In the genomic region with DNA sequence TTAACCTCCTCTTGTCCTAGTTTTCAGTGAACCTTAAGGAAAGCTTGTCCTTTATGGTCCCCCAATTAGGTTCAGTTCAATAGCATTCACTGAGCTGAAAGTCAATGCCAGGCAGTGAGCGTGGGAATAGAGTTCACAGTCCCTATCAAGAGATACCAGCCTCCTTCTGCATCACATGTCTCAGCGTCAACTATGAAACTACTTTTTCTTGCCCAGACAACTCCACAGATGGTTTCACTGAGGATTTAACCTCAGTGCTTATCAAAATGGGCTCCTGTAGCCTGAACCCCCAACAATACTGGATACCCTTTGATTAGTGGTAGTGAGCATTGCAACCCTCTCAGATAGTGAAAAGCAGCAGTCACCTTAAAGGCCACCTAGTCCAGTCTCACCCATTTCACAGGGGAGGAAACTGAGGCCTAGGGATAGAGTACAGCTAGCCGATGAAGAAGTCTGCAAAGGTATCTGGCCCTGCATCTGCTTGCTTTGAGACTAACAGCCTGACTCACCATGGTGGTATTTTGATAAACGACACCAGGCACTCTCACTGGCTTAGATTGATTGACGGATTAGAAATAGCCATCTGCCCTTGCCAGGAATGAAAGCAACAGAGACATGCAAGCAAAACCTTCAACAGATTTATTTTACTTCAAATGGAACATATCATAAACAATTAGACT, we compare ENCODE assay signal across 1 cellular context.
TF ChIP-seq lines count a peak whose summit lies in the region.

No MANE protein-coding gene starts in this region.

TF ChIP-seq in GM23338, 12 proteins besides CTCF, POLR2A, EP300 and RAD21:
- TF ChIP-seq, protein P1, sequence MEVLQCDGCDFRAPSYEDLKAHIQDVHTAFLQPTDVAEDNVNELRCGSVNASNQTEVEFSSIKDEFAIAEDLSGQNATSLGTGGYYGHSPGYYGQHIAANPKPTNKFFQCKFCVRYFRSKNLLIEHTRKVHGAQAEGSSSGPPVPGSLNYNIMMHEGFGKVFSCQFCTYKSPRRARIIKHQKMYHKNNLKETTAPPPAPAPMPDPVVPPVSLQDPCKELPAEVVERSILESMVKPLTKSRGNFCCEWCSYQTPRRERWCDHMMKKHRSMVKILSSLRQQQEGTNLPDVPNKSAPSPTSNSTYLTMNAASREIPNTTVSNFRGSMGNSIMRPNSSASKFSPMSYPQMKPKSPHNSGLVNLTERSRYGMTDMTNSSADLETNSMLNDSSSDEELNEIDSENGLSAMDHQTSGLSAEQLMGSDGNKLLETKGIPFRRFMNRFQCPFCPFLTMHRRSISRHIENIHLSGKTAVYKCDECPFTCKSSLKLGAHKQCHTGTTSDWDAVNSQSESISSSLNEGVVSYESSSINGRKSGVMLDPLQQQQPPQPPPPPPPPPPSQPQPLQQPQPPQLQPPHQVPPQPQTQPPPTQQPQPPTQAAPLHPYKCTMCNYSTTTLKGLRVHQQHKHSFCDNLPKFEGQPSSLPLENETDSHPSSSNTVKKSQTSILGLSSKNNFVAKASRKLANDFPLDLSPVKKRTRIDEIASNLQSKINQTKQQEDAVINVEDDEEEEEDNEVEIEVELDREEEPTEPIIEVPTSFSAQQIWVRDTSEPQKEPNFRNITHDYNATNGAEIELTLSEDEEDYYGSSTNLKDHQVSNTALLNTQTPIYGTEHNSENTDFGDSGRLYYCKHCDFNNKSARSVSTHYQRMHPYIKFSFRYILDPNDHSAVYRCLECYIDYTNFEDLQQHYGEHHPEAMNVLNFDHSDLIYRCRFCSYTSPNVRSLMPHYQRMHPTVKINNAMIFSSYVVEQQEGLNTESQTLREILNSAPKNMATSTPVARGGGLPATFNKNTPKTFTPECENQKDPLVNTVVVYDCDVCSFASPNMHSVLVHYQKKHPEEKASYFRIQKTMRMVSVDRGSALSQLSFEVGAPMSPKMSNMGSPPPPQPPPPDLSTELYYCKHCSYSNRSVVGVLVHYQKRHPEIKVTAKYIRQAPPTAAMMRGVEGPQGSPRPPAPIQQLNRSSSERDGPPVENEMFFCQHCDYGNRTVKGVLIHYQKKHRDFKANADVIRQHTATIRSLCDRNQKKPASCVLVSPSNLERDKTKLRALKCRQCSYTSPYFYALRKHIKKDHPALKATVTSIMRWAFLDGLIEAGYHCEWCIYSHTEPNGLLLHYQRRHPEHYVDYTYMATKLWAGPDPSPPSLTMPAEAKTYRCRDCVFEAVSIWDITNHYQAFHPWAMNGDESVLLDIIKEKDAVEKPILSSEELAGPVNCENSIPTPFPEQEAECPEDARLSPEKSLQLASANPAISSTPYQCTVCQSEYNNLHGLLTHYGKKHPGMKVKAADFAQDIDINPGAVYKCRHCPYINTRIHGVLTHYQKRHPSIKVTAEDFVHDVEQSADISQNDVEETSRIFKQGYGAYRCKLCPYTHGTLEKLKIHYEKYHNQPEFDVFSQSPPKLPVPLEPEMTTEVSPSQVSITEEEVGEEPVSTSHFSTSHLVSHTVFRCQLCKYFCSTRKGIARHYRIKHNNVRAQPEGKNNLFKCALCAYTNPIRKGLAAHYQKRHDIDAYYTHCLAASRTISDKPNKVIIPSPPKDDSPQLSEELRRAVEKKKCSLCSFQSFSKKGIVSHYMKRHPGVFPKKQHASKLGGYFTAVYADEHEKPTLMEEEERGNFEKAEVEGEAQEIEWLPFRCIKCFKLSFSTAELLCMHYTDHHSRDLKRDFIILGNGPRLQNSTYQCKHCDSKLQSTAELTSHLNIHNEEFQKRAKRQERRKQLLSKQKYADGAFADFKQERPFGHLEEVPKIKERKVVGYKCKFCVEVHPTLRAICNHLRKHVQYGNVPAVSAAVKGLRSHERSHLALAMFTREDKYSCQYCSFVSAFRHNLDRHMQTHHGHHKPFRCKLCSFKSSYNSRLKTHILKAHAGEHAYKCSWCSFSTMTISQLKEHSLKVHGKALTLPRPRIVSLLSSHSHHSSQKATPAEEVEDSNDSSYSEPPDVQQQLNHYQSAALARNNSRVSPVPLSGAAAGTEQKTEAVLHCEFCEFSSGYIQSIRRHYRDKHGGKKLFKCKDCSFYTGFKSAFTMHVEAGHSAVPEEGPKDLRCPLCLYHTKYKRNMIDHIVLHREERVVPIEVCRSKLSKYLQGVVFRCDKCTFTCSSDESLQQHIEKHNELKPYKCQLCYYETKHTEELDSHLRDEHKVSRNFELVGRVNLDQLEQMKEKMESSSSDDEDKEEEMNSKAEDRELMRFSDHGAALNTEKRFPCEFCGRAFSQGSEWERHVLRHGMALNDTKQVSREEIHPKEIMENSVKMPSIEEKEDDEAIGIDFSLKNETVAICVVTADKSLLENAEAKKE (CRISPR knock-in tag; IDR thresholded peaks at IDR 0.05), result no peak
- no peak for TF ChIP-seq ETS1 (IDR thresholded peaks at IDR 0.05)
- TF ChIP-seq POLR2AphosphoS5 (IDR thresholded peaks at IDR 0.05; ENCODE audit: low read depth), result no peak
- TF ChIP-seq CREB1 (CRISPR knock-in tag; IDR thresholded peaks at IDR 0.05; ENCODE audit: low read depth), result no peak
- no peak for TF ChIP-seq NANOG (IDR thresholded peaks at IDR 0.05; ENCODE audit: borderline replicate concordance)
- TF ChIP-seq JUNB (IDR thresholded peaks at IDR 0.05; ENCODE audit: unreplicated experiment), result no peak
- TF ChIP-seq ZNF114 (CRISPR knock-in tag; IDR thresholded peaks at IDR 0.05), result no peak
- no peak for TF ChIP-seq EZH2phosphoT487 (IDR thresholded peaks at IDR 0.05; ENCODE audit: unreplicated experiment)
- no peak for TF ChIP-seq EZH2 (IDR thresholded peaks at IDR 0.05; ENCODE audit: low read depth, unreplicated experiment)
- TF ChIP-seq STAT1 (IDR thresholded peaks at IDR 0.05; ENCODE audit: unreplicated experiment), result no peak
- no peak for TF ChIP-seq ZNF331 (CRISPR knock-in tag; IDR thresholded peaks at IDR 0.05; ENCODE audit: low read depth)
- TF ChIP-seq REST (IDR thresholded peaks at IDR 0.05; ENCODE audit: unreplicated experiment), result no peak
TF ChIP-seq in GM23338: peak in this region for 0.
